Comparison of ENCODE assay signal across 20 cellular contexts in the genomic region with DNA sequence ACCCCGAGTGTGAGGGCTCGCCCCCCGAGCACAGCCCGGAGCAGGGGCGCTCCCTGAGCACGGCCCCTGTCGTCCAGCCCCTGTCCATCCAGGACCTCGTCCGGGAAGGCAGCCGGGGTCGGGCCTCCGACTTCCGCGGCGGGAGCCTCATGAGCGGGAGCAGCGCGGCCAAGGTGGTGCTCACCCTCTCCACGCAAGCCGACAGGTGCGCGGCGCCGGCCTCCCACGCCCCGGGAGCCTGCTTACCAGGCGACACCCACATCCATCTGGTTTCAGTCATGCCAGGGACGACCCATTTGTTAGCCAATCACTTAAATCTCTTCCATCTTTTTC.
DNase-seq lines count a peak whose midpoint lies in the region; ATAC-seq and TF ChIP-seq lines count a peak whose summit lies in the region.
"Had no signal": no experiment of that assay in that cellular context is flagged by ENCODE, and none has a peak within 500 bp of the region (broad histone marks: within the 10 kb centered on the region; RNA-seq: fewer than 3 reads in every experiment).

No MANE protein-coding gene starts in this region.

- H3K36me3 ChIP-seq in H7 (replicated peaks; ENCODE audit: control insufficient read depth, insufficient read depth, low read length): no peaks in the 10 kb centered on the region; the same call in 1 of the 2 replicates
- H3K36me3 ChIP-seq in mesendoderm (ENCODE audit: control insufficient read depth, insufficient read depth, low read length): no peaks in the 10 kb centered on the region
- H3K36me3 ChIP-seq in spleen: peaks cover 0 to 4% (median 0%) of the 10 kb centered on the region in 6 donors
- H3K36me3 ChIP-seq: BLaER1 had no signal

- no CpG with 5 or more reads among the region's 28 CpGs for WGBS in mesendoderm (ENCODE audit: extremely low coverage, insufficient coverage, low lambda C conversion rate)
- 84 to 97% (median 91%) methylated on average over 14 to 28 of the region's 28 CpGs for WGBS in spleen, 5 donors

- peaks cover 15% of the 10 kb centered on the region for H3K4me1 Mint-ChIP-seq in WTC11
- H3K4me1 Mint-ChIP-seq: T-cell had no signal

- intact Hi-C loops in spleen (cut with DNase I; ENCODE audit: low total_unique reads): no loop called here

- H3K4me1 ChIP-seq in mesendoderm (ENCODE audit: control insufficient read depth, low read depth, low read length) (peaks cover 3% of the 10 kb centered on the region), spleen (no peaks in the 10 kb centered on the region)
- H3K4me1 ChIP-seq: BLaER1, Caco-2 had no signal

- CTCF ChIA-PET in WTC11 (lab: Charles Lee): interaction anchor here (0.8 to 1.1 kb wide), 4 partner anchors 105 to 176 kb away, joined by 3 to 4 read pairs (median 3); a partner anchor contains a TSS

- POLR2A ChIA-PET in WTC11 (lab: Charles Lee): no interaction called here

- H4K5ac ChIP-seq in mesendoderm (ENCODE audit: low read length): no peak overlapping the region

- H3K27ac Mint-ChIP-seq in WTC11: no peak overlapping the region
- H3K27ac Mint-ChIP-seq: CD4-positive, alpha-beta memory T cell; T-cell had no signal

- no peaks in the 10 kb centered on the region for H3K27me3 Mint-ChIP-seq in WTC11 (ENCODE audit: low read depth)

- no peak for TF ChIP-seq CTCF in WTC11 (IDR thresholded peaks at IDR 0.05)
- no peak for TF ChIP-seq CTCF in spleen (IDR thresholded peaks at IDR 0.05 in 8 of 11, conservative IDR thresholded peaks at IDR 0.05 in 3 of 11)

- H2BK120ac ChIP-seq in mesendoderm (ENCODE audit: low read depth, low read length): no peak overlapping the region

- no peaks in the 10 kb centered on the region for H3K9me3 ChIP-seq in spleen
- H3K9me3 ChIP-seq: BLaER1, Caco-2 had no signal

- H3K23ac ChIP-seq in mesendoderm (ENCODE audit: low read length): no peak overlapping the region

- peak overlapping the region; percentile 21 for H3K18ac ChIP-seq in mesendoderm (ENCODE audit: low read length)

- no peak for TF ChIP-seq POLR2A in spleen (IDR thresholded peaks at IDR 0.05)

- H3K9ac ChIP-seq in mesendoderm (ENCODE audit: low read length): no peak overlapping the region
- H3K9ac ChIP-seq: BLaER1 had no signal

- no peak overlapping the region for H4K8ac ChIP-seq in mesendoderm (ENCODE audit: low read depth, low read length)

- ATAC-seq in WTC11: peak; percentile 8; the same call in 1 of the 2 replicates
- no peak for ATAC-seq in HG02588 (IDR thresholded peaks at IDR 0.05; ENCODE audit: unreplicated experiment)
- ATAC-seq in GM18517 (IDR thresholded peaks at IDR 0.05; ENCODE audit: unreplicated experiment): no peak
- ATAC-seq: GM12878, T-cell had no signal

- no peaks in the 10 kb centered on the region for H3K79me1 ChIP-seq in mesendoderm (ENCODE audit: low read length)

- no peak overlapping the region for H2BK5ac ChIP-seq in mesendoderm (ENCODE audit: low read length)

- H3K56ac ChIP-seq in mesendoderm (ENCODE audit: low read length): no peak overlapping the region

- H3K79me2 ChIP-seq in mesendoderm (ENCODE audit: control insufficient read depth, insufficient read depth, low read length): no peaks in the 10 kb centered on the region

- H3K4me2 ChIP-seq in mesendoderm (ENCODE audit: low read length): no peak overlapping the region
- H3K4me2 ChIP-seq: BLaER1 had no signal

- H3K9me3 Mint-ChIP-seq in WTC11: no peaks in the 10 kb centered on the region
- H3K9me3 Mint-ChIP-seq: T-cell had no signal

- H3K4ac ChIP-seq in mesendoderm (ENCODE audit: low read depth, low read length): no peak overlapping the region

- peaks cover 8% of the 10 kb centered on the region for H3K36me3 Mint-ChIP-seq in WTC11
- H3K36me3 Mint-ChIP-seq: CD4-positive, alpha-beta memory T cell; T-cell had no signal

- H3K4me3 ChIP-seq in H7 (ENCODE audit: insufficient read depth, low read depth, low read length): no peak overlapping the region
- no peak overlapping the region for H3K4me3 ChIP-seq in mesendoderm (ENCODE audit: low read length)
- H3K4me3 ChIP-seq in spleen: no peak overlapping the region
- H3K4me3 ChIP-seq: BLaER1, GM12878 had no signal

- H2AK5ac ChIP-seq in mesendoderm (ENCODE audit: low read length): peak overlapping the region; percentile 47

- H3K27me3 ChIP-seq in H7 (ENCODE audit: control insufficient read depth, insufficient read depth, low read length): no peaks in the 10 kb centered on the region
- H3K27me3 ChIP-seq in mesendoderm (ENCODE audit: insufficient read depth, low read length, poor library complexity): no peaks in the 10 kb centered on the region
- no peaks in the 10 kb centered on the region for H3K27me3 ChIP-seq in spleen (replicated peaks in 1 of 7)
- H3K27me3 ChIP-seq: BLaER1 had no signal

- H3K27ac ChIP-seq in mesendoderm (ENCODE audit: low read depth, low read length): no peak overlapping the region
- H3K27ac ChIP-seq in spleen: no peak overlapping the region
- H3K27ac ChIP-seq: BLaER1 had no signal

- H2BK15ac ChIP-seq in mesendoderm (replicated peaks; ENCODE audit: low read depth): no peak overlapping the region

- H3K4me3 Mint-ChIP-seq in WTC11: no peak overlapping the region
- H3K4me3 Mint-ChIP-seq: CD4-positive, alpha-beta memory T cell; T-cell had no signal

- peak; percentile 66 for DNase-seq in H7
- DNase-seq in WTC11 (ENCODE audit: low spot score): no peak
- DNase-seq in mesendoderm: no peak
- peak; percentile 66 for DNase-seq in spleen
- DNase-seq in AG08396 (ENCODE audit: low spot score): no peak
- DNase-seq: Caco-2; CD4-positive, alpha-beta memory T cell; DMS 273 treated with DMSO at 0.1 percent for 48 hours; DND-41; Karpas-422; NCI-H1694; NCI-H2171; NCI-H345; NCI-H524 treated with DMSO at 0.1 percent for 48 hours; SIG-M5; T-cell had no signal

TF ChIP-seq in WTC11, 78 proteins besides CTCF, POLR2A, EP300 and RAD21 (continues in another document):
- TF ChIP-seq TEAD1 (CRISPR knock-in tag; IDR thresholded peaks at IDR 0.05) (no peak), ZNF138 (CRISPR knock-in tag; conservative IDR thresholded peaks at IDR 0.05) (no peak), SP1 (CRISPR knock-in tag; conservative IDR thresholded peaks at IDR 0.05) (no peak), EMX1 (CRISPR knock-in tag; IDR thresholded peaks at IDR 0.05) (no peak), ZNF396 (CRISPR knock-in tag; IDR thresholded peaks at IDR 0.05; ENCODE audit: borderline replicate concordance) (no peak), TP53 (CRISPR knock-in tag; IDR thresholded peaks at IDR 0.05) (no peak), ZNF671 (CRISPR knock-in tag; IDR thresholded peaks at IDR 0.05) (no peak), GTF2I (CRISPR knock-in tag; conservative IDR thresholded peaks at IDR 0.05) (no peak), RORB (CRISPR knock-in tag; IDR thresholded peaks at IDR 0.05) (no peak), ESRRA (CRISPR knock-in tag; IDR thresholded peaks at IDR 0.05; ENCODE audit: borderline replicate concordance) (no peak), ZNF232 (CRISPR knock-in tag; IDR thresholded peaks at IDR 0.05) (no peak), MYBL2 (CRISPR knock-in tag; IDR thresholded peaks at IDR 0.05) (no peak), CREB1 (CRISPR knock-in tag; IDR thresholded peaks at IDR 0.05) (no peak), GABPB1 (CRISPR knock-in tag; IDR thresholded peaks at IDR 0.05) (no peak)
- TF ChIP-seq, protein P1, sequence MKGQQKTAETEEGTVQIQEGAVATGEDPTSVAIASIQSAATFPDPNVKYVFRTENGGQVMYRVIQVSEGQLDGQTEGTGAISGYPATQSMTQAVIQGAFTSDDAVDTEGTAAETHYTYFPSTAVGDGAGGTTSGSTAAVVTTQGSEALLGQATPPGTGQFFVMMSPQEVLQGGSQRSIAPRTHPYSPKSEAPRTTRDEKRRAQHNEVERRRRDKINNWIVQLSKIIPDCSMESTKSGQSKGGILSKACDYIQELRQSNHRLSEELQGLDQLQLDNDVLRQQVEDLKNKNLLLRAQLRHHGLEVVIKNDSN (CRISPR knock-in tag; IDR thresholded peaks at IDR 0.05): no peak
- TF ChIP-seq, protein P2, sequence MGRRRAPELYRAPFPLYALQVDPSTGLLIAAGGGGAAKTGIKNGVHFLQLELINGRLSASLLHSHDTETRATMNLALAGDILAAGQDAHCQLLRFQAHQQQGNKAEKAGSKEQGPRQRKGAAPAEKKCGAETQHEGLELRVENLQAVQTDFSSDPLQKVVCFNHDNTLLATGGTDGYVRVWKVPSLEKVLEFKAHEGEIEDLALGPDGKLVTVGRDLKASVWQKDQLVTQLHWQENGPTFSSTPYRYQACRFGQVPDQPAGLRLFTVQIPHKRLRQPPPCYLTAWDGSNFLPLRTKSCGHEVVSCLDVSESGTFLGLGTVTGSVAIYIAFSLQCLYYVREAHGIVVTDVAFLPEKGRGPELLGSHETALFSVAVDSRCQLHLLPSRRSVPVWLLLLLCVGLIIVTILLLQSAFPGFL (CRISPR knock-in tag; IDR thresholded peaks at IDR 0.05; ENCODE audit: borderline replicate concordance): no peak
- TF ChIP-seq, protein P3, sequence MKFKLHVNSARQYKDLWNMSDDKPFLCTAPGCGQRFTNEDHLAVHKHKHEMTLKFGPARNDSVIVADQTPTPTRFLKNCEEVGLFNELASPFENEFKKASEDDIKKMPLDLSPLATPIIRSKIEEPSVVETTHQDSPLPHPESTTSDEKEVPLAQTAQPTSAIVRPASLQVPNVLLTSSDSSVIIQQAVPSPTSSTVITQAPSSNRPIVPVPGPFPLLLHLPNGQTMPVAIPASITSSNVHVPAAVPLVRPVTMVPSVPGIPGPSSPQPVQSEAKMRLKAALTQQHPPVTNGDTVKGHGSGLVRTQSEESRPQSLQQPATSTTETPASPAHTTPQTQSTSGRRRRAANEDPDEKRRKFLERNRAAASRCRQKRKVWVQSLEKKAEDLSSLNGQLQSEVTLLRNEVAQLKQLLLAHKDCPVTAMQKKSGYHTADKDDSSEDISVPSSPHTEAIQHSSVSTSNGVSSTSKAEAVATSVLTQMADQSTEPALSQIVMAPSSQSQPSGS (CRISPR knock-in tag; IDR thresholded peaks at IDR 0.05; ENCODE audit: borderline replicate concordance, low read depth): no peak

Comparison
In these comparisons a context has a peak if more than half of its experiments do, and no peak if none do; other contexts are left out.
1. DNase-seq: peak in H7 (single experiment) and spleen (single experiment); none in WTC11 (single experiment), mesendoderm (single experiment) and AG08396 (single experiment).